23 cellular contexts compared by ENCODE assay signal in genomic region chr18:5075297-5075696, GRCh38.
"Had no signal": no experiment of that assay in that cellular context is flagged by ENCODE, and none has a peak within 500 bp of the region (broad histone marks: within the 10 kb centered on the region; RNA-seq: fewer than 3 reads in every experiment).

No MANE protein-coding gene starts in this region.

- H3K36me3 ChIP-seq: colonic mucosa, esophagus muscularis mucosa, esophagus squamous epithelium, gastrocnemius medialis, gastroesophageal sphincter, heart left ventricle, heart right ventricle had no signal

- DNase-seq: colonic mucosa; cortex of kidney; dermis blood vessel endothelial cell; dorsolateral prefrontal cortex; effector CD4-positive, alpha-beta T cell; effector CD8-positive, alpha-beta T cell; effector memory CD4-positive, alpha-beta T cell; effector memory CD8-positive, alpha-beta T cell; endodermal cell; erythroblast; esophagus squamous epithelium; foreskin fibroblast; foreskin keratinocyte; foreskin melanocyte; gastrocnemius medialis; glutamatergic neuron; heart left ventricle; heart right ventricle had no signal

- H3K4me1 ChIP-seq: colonic mucosa, esophagus muscularis mucosa, esophagus squamous epithelium, foreskin keratinocyte, gastrocnemius medialis, gastroesophageal sphincter, heart left ventricle had no signal

- H3K27ac ChIP-seq: colonic mucosa, coronary artery, dorsolateral prefrontal cortex, epithelial cell of prostate, esophagus muscularis mucosa, esophagus squamous epithelium, foreskin keratinocyte, gastrocnemius medialis, gastroesophageal sphincter, heart left ventricle, heart right ventricle had no signal

- H3K9me3 ChIP-seq: colonic mucosa, esophagus muscularis mucosa, esophagus squamous epithelium, gastrocnemius medialis, gastroesophageal sphincter, heart left ventricle, heart right ventricle had no signal

- ATAC-seq: effector memory CD8-positive, alpha-beta T cell; esophagus mucosa; foreskin keratinocyte; gastrocnemius medialis; gastroesophageal sphincter; heart left ventricle; heart right ventricle had no signal

- H3K4me3 ChIP-seq: colonic mucosa, coronary artery, dorsolateral prefrontal cortex, esophagus muscularis mucosa, esophagus squamous epithelium, gastrocnemius medialis, gastroesophageal sphincter, heart left ventricle, heart right ventricle had no signal

- H3K27me3 ChIP-seq: colonic mucosa, esophagus squamous epithelium, foreskin keratinocyte, gastrocnemius medialis had no signal
